ENCODE assay signal across 1 cellular context in the genomic region with DNA sequence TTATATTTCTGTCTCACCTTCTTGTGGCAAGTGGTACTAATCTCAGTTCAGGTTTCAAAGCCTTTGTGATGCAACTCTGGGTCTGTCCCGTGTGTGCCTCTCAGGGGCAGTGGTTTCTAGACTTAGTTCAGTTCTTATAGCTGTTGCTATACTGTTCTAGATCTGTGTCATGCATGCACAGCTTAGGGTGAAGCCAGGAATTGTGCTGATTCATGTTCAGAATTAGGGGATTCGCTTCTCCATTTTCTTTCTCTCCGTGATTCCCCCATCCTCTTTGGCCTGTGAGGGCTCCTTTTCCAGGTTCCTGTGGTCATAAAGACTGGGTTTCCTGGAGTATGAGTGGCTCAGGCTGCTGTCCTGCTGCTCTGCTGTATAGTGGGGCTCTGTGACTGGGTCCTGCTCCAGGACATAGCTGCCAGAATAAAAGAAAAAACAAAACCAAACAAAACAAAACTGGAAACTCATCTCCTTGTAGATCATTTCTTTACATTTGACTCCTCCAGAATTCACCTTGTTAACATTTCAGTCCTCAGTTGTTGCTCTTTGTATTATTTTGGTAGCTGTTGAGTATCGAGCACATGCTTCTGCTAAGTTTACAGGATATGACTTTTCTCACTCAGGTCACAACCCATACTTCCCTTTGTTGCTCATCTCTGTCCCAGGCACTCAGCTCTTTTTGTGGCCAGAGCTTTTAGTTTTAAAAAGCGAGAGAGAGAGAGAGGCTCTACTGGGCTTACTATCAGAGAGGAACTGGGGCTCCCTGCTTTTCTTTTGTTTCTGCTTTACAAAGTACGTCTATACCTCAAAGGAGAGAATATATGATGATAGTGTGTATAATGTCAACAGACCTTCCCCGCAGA.
TF ChIP-seq lines count a peak whose summit lies in the region.

No MANE protein-coding gene starts in this region.

TF ChIP-seq in K562, 482 proteins besides CTCF, POLR2A, EP300 and RAD21 (continued from another document and continues in another):
- no peak for TF ChIP-seq AFF1 (IDR thresholded peaks at IDR 0.05; ENCODE audit: low read depth in 1 of 2, partially characterized antibody in 2 of 2)
- TF ChIP-seq ZBTB7A (IDR thresholded peaks at IDR 0.05; ENCODE audit: borderline replicate concordance, control insufficient read depth, low read depth, low read length), result no peak
- TF ChIP-seq SAFB2 (IDR thresholded peaks at IDR 0.05; ENCODE audit: borderline replicate concordance, low read depth, low read length, severe bottlenecking), result no peak
- no peak for TF ChIP-seq HMG20A (CRISPR knock-in tag; conservative IDR thresholded peaks at IDR 0.05)
- TF ChIP-seq ELF2 (CRISPR knock-in tag; IDR thresholded peaks at IDR 0.05), result no peak
- no peak for TF ChIP-seq ZNF668 (CRISPR knock-in tag; IDR thresholded peaks at IDR 0.05)
- TF ChIP-seq, protein P1, sequence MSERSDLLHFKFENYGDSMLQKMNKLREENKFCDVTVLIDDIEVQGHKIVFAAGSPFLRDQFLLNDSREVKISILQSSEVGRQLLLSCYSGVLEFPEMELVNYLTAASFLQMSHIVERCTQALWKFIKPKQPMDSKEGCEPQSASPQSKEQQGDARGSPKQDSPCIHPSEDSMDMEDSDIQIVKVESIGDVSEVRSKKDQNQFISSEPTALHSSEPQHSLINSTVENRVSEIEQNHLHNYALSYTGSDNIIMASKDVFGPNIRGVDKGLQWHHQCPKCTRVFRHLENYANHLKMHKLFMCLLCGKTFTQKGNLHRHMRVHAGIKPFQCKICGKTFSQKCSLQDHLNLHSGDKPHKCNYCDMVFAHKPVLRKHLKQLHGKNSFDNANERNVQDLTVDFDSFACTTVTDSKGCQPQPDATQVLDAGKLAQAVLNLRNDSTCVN (CRISPR knock-in tag; IDR thresholded peaks at IDR 0.05), result no peak
- no peak for TF ChIP-seq KHSRP (IDR thresholded peaks at IDR 0.05)
- TF ChIP-seq ELK1 (CRISPR knock-in tag; IDR thresholded peaks at IDR 0.05), result no peak
- TF ChIP-seq SNRNP70 (optimal IDR thresholded peaks at IDR 0.05; ENCODE audit: low read depth, low read length), result no peak
- no peak for TF ChIP-seq SMAD3 (CRISPR knock-in tag; conservative IDR thresholded peaks at IDR 0.05)
- TF ChIP-seq ILK (tag; IDR thresholded peaks at IDR 0.05; ENCODE audit: borderline replicate concordance, low read depth), result no peak
- peak; percentile 38 for TF ChIP-seq JUND (IDR thresholded peaks at IDR 0.05; ENCODE audit: borderline replicate concordance, low read depth, low read length)
- peak; percentile 22; the same call in 1 of the 3 replicates for TF ChIP-seq JUND (tag; IDR thresholded peaks at IDR 0.05; ENCODE audit: borderline replicate concordance, low read depth, low read length)
- no peak for TF ChIP-seq SMARCB1 (IDR thresholded peaks at IDR 0.05; ENCODE audit: insufficient read length, low read depth)
- TF ChIP-seq ZNF41 (CRISPR knock-in tag; conservative IDR thresholded peaks at IDR 0.05), result no peak
- TF ChIP-seq DMBX1 (CRISPR knock-in tag; IDR thresholded peaks at IDR 0.05; ENCODE audit: borderline replicate concordance), result no peak
- no peak for TF ChIP-seq SP1 (CRISPR knock-in tag; IDR thresholded peaks at IDR 0.05)
- TF ChIP-seq IRF9 (tag; IDR thresholded peaks at IDR 0.05), result no peak
- no peak for TF ChIP-seq SNIP1 (IDR thresholded peaks at IDR 0.05; ENCODE audit: low read depth)
- TF ChIP-seq, protein P2, sequence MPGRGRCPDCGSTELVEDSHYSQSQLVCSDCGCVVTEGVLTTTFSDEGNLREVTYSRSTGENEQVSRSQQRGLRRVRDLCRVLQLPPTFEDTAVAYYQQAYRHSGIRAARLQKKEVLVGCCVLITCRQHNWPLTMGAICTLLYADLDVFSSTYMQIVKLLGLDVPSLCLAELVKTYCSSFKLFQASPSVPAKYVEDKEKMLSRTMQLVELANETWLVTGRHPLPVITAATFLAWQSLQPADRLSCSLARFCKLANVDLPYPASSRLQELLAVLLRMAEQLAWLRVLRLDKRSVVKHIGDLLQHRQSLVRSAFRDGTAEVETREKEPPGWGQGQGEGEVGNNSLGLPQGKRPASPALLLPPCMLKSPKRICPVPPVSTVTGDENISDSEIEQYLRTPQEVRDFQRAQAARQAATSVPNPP (IDR thresholded peaks at IDR 0.05; ENCODE audit: borderline replicate concordance, insufficient read depth, insufficient read length), result no peak
- TF ChIP-seq PBX2 (CRISPR knock-in tag; IDR thresholded peaks at IDR 0.05; ENCODE audit: low read depth), result no peak
- TF ChIP-seq PBX2 (tag; conservative IDR thresholded peaks at IDR 0.05; ENCODE audit: low read depth), result no peak
- TF ChIP-seq, protein P3, sequence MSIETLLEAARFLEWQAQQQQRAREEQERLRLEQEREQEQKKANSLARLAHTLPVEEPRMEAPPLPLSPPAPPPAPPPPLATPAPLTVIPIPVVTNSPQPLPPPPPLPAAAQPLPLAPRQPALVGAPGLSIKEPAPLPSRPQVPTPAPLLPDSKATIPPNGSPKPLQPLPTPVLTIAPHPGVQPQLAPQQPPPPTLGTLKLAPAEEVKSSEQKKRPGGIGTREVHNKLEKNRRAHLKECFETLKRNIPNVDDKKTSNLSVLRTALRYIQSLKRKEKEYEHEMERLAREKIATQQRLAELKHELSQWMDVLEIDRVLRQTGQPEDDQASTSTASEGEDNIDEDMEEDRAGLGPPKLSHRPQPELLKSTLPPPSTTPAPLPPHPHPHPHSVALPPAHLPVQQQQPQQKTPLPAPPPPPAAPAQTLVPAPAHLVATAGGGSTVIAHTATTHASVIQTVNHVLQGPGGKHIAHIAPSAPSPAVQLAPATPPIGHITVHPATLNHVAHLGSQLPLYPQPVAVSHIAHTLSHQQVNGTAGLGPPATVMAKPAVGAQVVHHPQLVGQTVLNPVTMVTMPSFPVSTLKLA (conservative IDR thresholded peaks at IDR 0.05), result peak in 1 of 2 experiments; percentile 45; a peak in 2 of 4 replicates
- no peak for TF ChIP-seq ZBTB9 (CRISPR knock-in tag; IDR thresholded peaks at IDR 0.05)
- 0 out of 2 replicates have a peak, but pooled peaks have one; percentile 24 for TF ChIP-seq BHLHE40 (IDR thresholded peaks at IDR 0.05; ENCODE audit: low read length)
- no peak for TF ChIP-seq CHCHD3 (CRISPR knock-in tag; IDR thresholded peaks at IDR 0.05)
- TF ChIP-seq GATAD2A (IDR thresholded peaks at IDR 0.05), result no peak
- TF ChIP-seq ZBTB8A (IDR thresholded peaks at IDR 0.05; ENCODE audit: partially characterized antibody), result no peak
- TF ChIP-seq HNRNPL (IDR thresholded peaks at IDR 0.05; ENCODE audit: low read depth, low read length), result no peak
- TF ChIP-seq SOX6 (IDR thresholded peaks at IDR 0.05), result no peak; the same call in 1 of the 2 replicates
- no peak for TF ChIP-seq ZSCAN29 (IDR thresholded peaks at IDR 0.05)
- TF ChIP-seq ZNF408 (CRISPR knock-in tag; IDR thresholded peaks at IDR 0.05; ENCODE audit: low read depth), result no peak
- no peak for TF ChIP-seq PHB2 (IDR thresholded peaks at IDR 0.05; ENCODE audit: low read depth)
- TF ChIP-seq, protein P4, sequence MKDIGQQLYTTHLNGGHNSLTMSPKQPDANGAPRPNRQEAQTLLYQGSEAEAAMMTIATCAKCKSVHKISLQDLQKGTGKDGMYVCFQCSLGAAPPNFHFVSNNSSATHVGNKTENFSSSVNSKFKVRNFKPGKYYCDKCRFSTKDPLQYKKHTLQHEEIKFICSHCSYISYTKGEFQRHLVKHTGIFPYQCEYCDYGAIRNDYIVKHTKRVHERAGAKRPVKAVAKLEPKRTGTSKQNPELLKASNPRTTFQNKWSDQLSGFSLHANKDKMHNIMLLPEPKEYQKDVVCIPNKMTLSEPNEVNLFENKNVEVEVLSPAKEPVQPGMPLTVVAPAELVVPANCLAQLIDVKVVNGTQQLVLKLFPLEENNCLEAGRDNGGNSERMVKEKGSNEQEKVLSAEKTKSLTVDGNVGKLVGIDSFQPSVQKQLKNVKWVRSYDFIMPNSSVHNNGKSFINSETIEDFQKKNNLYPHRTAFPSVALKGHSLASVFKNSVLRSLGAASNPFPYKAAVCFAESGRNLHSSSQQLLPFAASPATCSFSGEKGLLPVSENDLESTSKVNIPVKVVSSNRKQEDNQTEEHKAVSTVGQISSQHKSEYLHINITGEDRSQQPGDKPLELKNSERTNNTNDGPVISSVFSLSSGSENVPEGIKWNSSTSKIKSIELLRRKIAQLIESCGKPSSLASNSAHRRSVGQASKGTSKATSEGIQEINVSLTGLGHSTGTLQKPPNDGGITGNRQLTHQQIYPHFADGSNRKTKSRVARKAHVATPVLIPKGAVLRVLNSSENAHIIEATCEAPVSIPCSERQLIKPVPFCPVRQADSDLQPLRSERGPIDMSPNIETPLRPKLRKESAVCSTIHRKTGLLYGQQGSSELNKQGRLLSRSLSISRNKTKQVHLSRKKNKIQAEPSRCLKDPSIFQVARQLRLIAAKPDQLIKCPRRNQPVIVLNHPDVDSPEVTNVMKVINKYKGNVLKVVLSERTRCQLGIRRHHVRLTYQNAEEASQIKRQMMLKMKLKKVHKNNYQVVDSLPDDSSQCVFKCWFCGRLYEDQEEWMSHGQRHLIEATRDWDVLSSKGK (CRISPR knock-in tag; IDR thresholded peaks at IDR 0.05), result no peak
- TF ChIP-seq POLR2B (IDR thresholded peaks at IDR 0.05; ENCODE audit: low read depth, partially characterized antibody), result no peak
- TF ChIP-seq NR4A1 (CRISPR knock-in tag; IDR thresholded peaks at IDR 0.05), result no peak
- TF ChIP-seq NR4A1 (tag; IDR thresholded peaks at IDR 0.05), result 0 out of 2 replicates have a peak, but pooled peaks have one; percentile 50
